ENCODE assay signal across 1 cellular context in genomic region chr19:12639901-12640613, GRCh38.
TF ChIP-seq lines count a peak whose summit lies in the region.

No MANE protein-coding gene starts in this region.

TF ChIP-seq in WTC11, 78 proteins besides CTCF, POLR2A, EP300 and RAD21 (continued from another document):
- TF ChIP-seq ZNF281 (CRISPR knock-in tag; IDR thresholded peaks at IDR 0.05) (0 out of 2 replicates have a peak, but pooled peaks have one; percentile 27), ZNF138 (CRISPR knock-in tag; conservative IDR thresholded peaks at IDR 0.05) (0 out of 2 replicates have a peak, but pooled peaks have one; percentile 58), PRDM15 (CRISPR knock-in tag; IDR thresholded peaks at IDR 0.05) (0 out of 2 replicates have a peak, but pooled peaks have one; percentile 33), ETV6 (CRISPR knock-in tag; IDR thresholded peaks at IDR 0.05) (peak; percentile 58; the same call in 1 of the 2 replicates), ATF2 (CRISPR knock-in tag; IDR thresholded peaks at IDR 0.05; ENCODE audit: borderline replicate concordance, low read depth) (no peak), HMGXB4 (CRISPR knock-in tag; IDR thresholded peaks at IDR 0.05) (peak; percentile 95), TCF7 (CRISPR knock-in tag; IDR thresholded peaks at IDR 0.05; ENCODE audit: low read depth) (no peak), ZNF121 (CRISPR knock-in tag; IDR thresholded peaks at IDR 0.05) (peak; percentile 93), ARID4B (CRISPR knock-in tag; IDR thresholded peaks at IDR 0.05; ENCODE audit: borderline replicate concordance) (peak; percentile 48; the same call in 1 of the 2 replicates), MAX (CRISPR knock-in tag; IDR thresholded peaks at IDR 0.05) (peak; percentile 89), ZNF423 (CRISPR knock-in tag; IDR thresholded peaks at IDR 0.05) (no peak)
